8 cellular contexts compared by ENCODE assay signal in genomic region chr3:39141211-39141995, GRCh38. TPM values are rescaled to one million over a fixed set of nuclear protein-coding genes. Genes with fewer than 3 reads are reported as not detected.
DNase-seq lines count a peak whose midpoint lies in the region; ATAC-seq and TF ChIP-seq lines count a peak whose summit lies in the region.
"Had no signal": no experiment of that assay in that cellular context is flagged by ENCODE, and none has a peak within 500 bp of the region (broad histone marks: within the 10 kb centered on the region; RNA-seq: fewer than 3 reads in every experiment).

No MANE protein-coding gene starts in this region.

- H3K36me3 ChIP-seq in GM23248 (ENCODE audit: low read depth) (peaks cover 33% of the 10 kb centered on the region), skeletal muscle tissue (ENCODE audit: control insufficient read depth in 3 of 3, insufficient read depth in 3 of 3, low read length in 3 of 3) (peaks cover 43 to 54% (median 51%) of the 10 kb centered on the region in 3 donors)

- H3F3A ChIP-seq in GM23248 (ENCODE audit: insufficient read depth), result peaks cover 28% of the 10 kb centered on the region

- in situ Hi-C loops in GM23248 (cut with MboI), result no loop called here

- H3K4me1 ChIP-seq in GM23248 (ENCODE audit: insufficient read depth), result peaks cover 28% of the 10 kb centered on the region
- peaks cover 31 to 51% (median 49%) of the 10 kb centered on the region in 3 donors for H3K4me1 ChIP-seq in skeletal muscle tissue (ENCODE audit: control insufficient read depth in 3 of 3, insufficient read depth in 3 of 3, low read length in 3 of 3)

- peak; percentile 54 for DNase-seq in GM23248
- DNase-seq in glomerular visceral epithelial cell (ENCODE audit: extremely low spot score), result peak; percentile 50
- no peak for DNase-seq in amygdala (lab: John Stamatoyannopoulos, UW)
- no peak for DNase-seq in NCI-H82 treated with DMSO at 0.1 percent for 48 hours (lab: John Stamatoyannopoulos, UW; ENCODE audit: unreplicated experiment)

- H3K4me2 ChIP-seq in GM23248 (ENCODE audit: unreplicated experiment), result no peak overlapping the region

- no peak overlapping the region for H3K9ac ChIP-seq in GM23248
- peak overlapping the region in 2 of 3 donors; percentile 27 to 47 for H3K9ac ChIP-seq in skeletal muscle tissue (ENCODE audit: low read depth in 1 of 3, low read length in 3 of 3)

- H3K9me2 ChIP-seq in GM23248 (ENCODE audit: insufficient read depth), result no peaks in the 10 kb centered on the region

- H2AFZ ChIP-seq in GM23248, result no peak overlapping the region

- 74 to 77% methylated on average over 3 of the region's 3 CpGs for WGBS in GM23248 (ENCODE audit: low coverage in 1 of 2, low lambda C conversion rate in 2 of 2, missing lambda C conversion rate in 2 of 2), 2 experiments

- H3K27ac ChIP-seq in GM23248 (no peak overlapping the region), skeletal muscle tissue (ENCODE audit: low read depth, low read length) (peak overlapping the region; percentile 59)

- H4K20me1 ChIP-seq in GM23248 (ENCODE audit: insufficient read depth), result no peaks in the 10 kb centered on the region; the same call in none of the 2 replicates

- peak; percentile 39 for ATAC-seq in SK-N-SH treated with all-trans-retinoic acid at 6 μM for 48 hours
- ATAC-seq in HG03025 (IDR thresholded peaks at IDR 0.05; ENCODE audit: low FRiP score, unreplicated experiment), result no peak

- H3K4me3 ChIP-seq in GM23248 (no peak overlapping the region), skeletal muscle tissue (ENCODE audit: low read length in 3 of 3) (no peak overlapping the region)

- H3K79me2 ChIP-seq in GM23248 (ENCODE audit: insufficient read depth), result peaks cover 64% of the 10 kb centered on the region

- H3K27me3 ChIP-seq in GM23248 (replicated peaks; ENCODE audit: insufficient read depth), result no peaks in the 10 kb centered on the region
- no peaks in the 10 kb centered on the region for H3K27me3 ChIP-seq in skeletal muscle tissue (ENCODE audit: control insufficient read depth in 3 of 3, insufficient read depth in 3 of 3, low read length in 3 of 3)

- no peaks in the 10 kb centered on the region for H3K9me3 ChIP-seq in GM23248 (ENCODE audit: low read depth)
- H3K9me3 ChIP-seq in skeletal muscle tissue (ENCODE audit: control insufficient read depth in 3 of 3, low read length in 3 of 3), result no peaks in the 10 kb centered on the region

TF ChIP-seq in SK-N-SH treated with all-trans-retinoic acid at 6 μM for 48 hours, 23 proteins besides CTCF, POLR2A, EP300 and RAD21:
- no peak for TF ChIP-seq RARB (CRISPR knock-in tag; IDR thresholded peaks at IDR 0.05)
- TF ChIP-seq GLIS3 (CRISPR knock-in tag; IDR thresholded peaks at IDR 0.05), result no peak
- no peak for TF ChIP-seq TCF4 (CRISPR knock-in tag; IDR thresholded peaks at IDR 0.05; ENCODE audit: borderline replicate concordance)

RNA-seq across cellular contexts. Expression of gene CSRNP1, which starts 12.0 kb away (rescaled TPM):
- 22.5 and 23.1 TPM in 2 replicates for total RNA-seq in GM23248 (2014; rRNA removed; shearing (Covaris generic))
- 14.2 and 16.4 TPM in 2 replicates for polyA plus RNA-seq in GM23248 (2016; fragmentation: Nextera tagmentation; extraction: Ambion mirVana)
- 8.9 TPM for total RNA-seq in skeletal muscle tissue

RNA-seq across cellular contexts. Expression of gene TTC21A, which starts 33.9 kb away (rescaled TPM):
- 0.25 and 1.2 TPM in 2 replicates for total RNA-seq in GM23248 (2014; rRNA removed; shearing (Covaris generic))
- 0.76 and 0.94 TPM in 2 replicates for polyA plus RNA-seq in GM23248 (2016; fragmentation: Nextera tagmentation; extraction: Ambion mirVana)
- total RNA-seq in skeletal muscle tissue, result 1.0 TPM

RNA-seq across cellular contexts. Expression of gene GORASP1, which starts 34.0 kb away (rescaled TPM):
- 63.8 and 184 TPM in 2 replicates for total RNA-seq in GM23248 (2014; rRNA removed; shearing (Covaris generic))
- 32.7 and 33.1 TPM in 2 replicates for polyA plus RNA-seq in GM23248 (2016; fragmentation: Nextera tagmentation; extraction: Ambion mirVana)
- total RNA-seq in skeletal muscle tissue, result 11.5 TPM

RNA-seq across cellular contexts. Expression of gene XIRP1, which starts 51.0 kb away (rescaled TPM):
- not detected in 2 replicates for total RNA-seq in GM23248 (2014; rRNA removed; shearing (Covaris generic))
- polyA plus RNA-seq in GM23248 (2016; fragmentation: Nextera tagmentation; extraction: Ambion mirVana), result not detected in 2 replicates
- total RNA-seq in skeletal muscle tissue, result 30.8 TPM
- total RNA-seq: HT1080 had no signal

Comparison
In these comparisons a context has a peak if more than half of its experiments do, and no peak if none do; other contexts are left out.
1. DNase-seq: peak in GM23248 (single experiment) and glomerular visceral epithelial cell (single experiment); none in amygdala (0 of 56) and NCI-H82 treated with DMSO at 0.1 percent for 48 hours (single experiment).